15 cellular contexts compared by ENCODE assay signal in genomic region chr18:27240383-27240782, GRCh38. TPM values are rescaled to one million over a fixed set of nuclear protein-coding genes. Genes with fewer than 3 reads are reported as not detected.
DNase-seq lines count a peak whose midpoint lies in the region; ATAC-seq and TF ChIP-seq lines count a peak whose summit lies in the region.
"Had no signal": no experiment of that assay in that cellular context is flagged by ENCODE, and none has a peak within 500 bp of the region (broad histone marks: within the 10 kb centered on the region; RNA-seq: fewer than 3 reads in every experiment).

No MANE protein-coding gene starts in this region.

- H3K4me1 Mint-ChIP-seq in activated CD8-positive, alpha-beta T cell treated with anti-CD3 and anti-CD28 coated beads for 36 hours (ENCODE audit: low read depth) = no peaks in the 10 kb centered on the region
- H3K4me1 Mint-ChIP-seq: B cell had no signal

- H3K36me3 ChIP-seq in suprapubic skin = no peaks in the 10 kb centered on the region
- H3K36me3 ChIP-seq: BLaER1 treated with 17β-estradiol and CSF1 and Interleukin-3, amounts not matched to agents 10 nM and 100 nM had no signal

- ATAC-seq in activated CD8-positive, alpha-beta T cell treated with anti-CD3 and anti-CD28 coated beads for 36 hours = no peak
- ATAC-seq: CD8-positive, alpha-beta T cell; GM23338 had no signal

- H3K4me1 ChIP-seq in suprapubic skin = no peaks in the 10 kb centered on the region
- H3K4me1 ChIP-seq: BLaER1 treated with 17β-estradiol and CSF1 and Interleukin-3, amounts not matched to agents 10 nM and 100 nM had no signal

- peak; percentile 33 for DNase-seq in NCI-H748 (lab: John Stamatoyannopoulos, UW; ENCODE audit: unreplicated experiment)
- DNase-seq in NCI-H748 treated with DMSO at 0.1 percent for 48 hours (lab: John Stamatoyannopoulos, UW) = no peak
- DNase-seq in NCI-H82 (lab: John Stamatoyannopoulos, UW) = peak; percentile 76
- peak; percentile 5 for DNase-seq in kidney tubule cell (ENCODE audit: low spot score)
- DNase-seq in activated CD8-positive, alpha-beta T cell treated with anti-CD3 and anti-CD28 coated beads for 36 hours = no peak
- no peak for DNase-seq in suprapubic skin (ENCODE audit: low spot score in 2 of 2)
- no peak for DNase-seq in DMS 273 (lab: John Stamatoyannopoulos, UW; ENCODE audit: unreplicated experiment)
- DNase-seq: Calu3; CD8-positive, alpha-beta T cell; HCEC 1CT had no signal

- H3K9me3 Mint-ChIP-seq in activated CD8-positive, alpha-beta T cell treated with anti-CD3 and anti-CD28 coated beads for 36 hours = peaks cover 2% of the 10 kb centered on the region

- CTCF ChIA-PET in activated CD8-positive, alpha-beta T cell treated with anti-CD3 and anti-CD28 coated beads for 36 hours (lab: Charles Lee) = no interaction called here

- POLR2A ChIA-PET in activated CD8-positive, alpha-beta T cell treated with anti-CD3 and anti-CD28 coated beads for 36 hours (lab: Charles Lee) = no interaction called here

- no peak for TF ChIP-seq POLR2A in suprapubic skin (IDR thresholded peaks at IDR 0.05)

- no peak for TF ChIP-seq CTCF in activated CD8-positive, alpha-beta T cell treated with anti-CD3 and anti-CD28 coated beads for 36 hours (IDR thresholded peaks at IDR 0.05)
- TF ChIP-seq CTCF in suprapubic skin (IDR thresholded peaks at IDR 0.05) = no peak

- no peaks in the 10 kb centered on the region for H3K27me3 Mint-ChIP-seq in activated CD8-positive, alpha-beta T cell treated with anti-CD3 and anti-CD28 coated beads for 36 hours
- H3K27me3 Mint-ChIP-seq: B cell had no signal

- H3K4me3 ChIP-seq in suprapubic skin = no peak overlapping the region
- H3K4me3 ChIP-seq: BLaER1 treated with 17β-estradiol and CSF1 and Interleukin-3, amounts not matched to agents 10 nM and 100 nM; GM23338 had no signal

- 47% methylated on average over 3 of the region's 3 CpGs for WGBS in suprapubic skin

- H3K9me3 ChIP-seq in suprapubic skin = no peaks in the 10 kb centered on the region
- H3K9me3 ChIP-seq: BLaER1 treated with 17β-estradiol and CSF1 and Interleukin-3, amounts not matched to agents 10 nM and 100 nM had no signal

- intact Hi-C loops in activated CD8-positive, alpha-beta T cell treated with anti-CD3 and anti-CD28 coated beads for 36 hours (cut with micrococcal nuclease) = no loop called here

- H3K4me3 Mint-ChIP-seq in activated CD8-positive, alpha-beta T cell treated with anti-CD3 and anti-CD28 coated beads for 36 hours = no peak overlapping the region
- H3K4me3 Mint-ChIP-seq: B cell; CD8-positive, alpha-beta T cell; GM23338 had no signal

- H3K27ac ChIP-seq in suprapubic skin = no peak overlapping the region
- H3K27ac ChIP-seq: BLaER1 treated with 17β-estradiol and CSF1 and Interleukin-3, amounts not matched to agents 10 nM and 100 nM had no signal

- no peaks in the 10 kb centered on the region for H3K27me3 ChIP-seq in suprapubic skin
- H3K27me3 ChIP-seq: BLaER1 treated with 17β-estradiol and CSF1 and Interleukin-3, amounts not matched to agents 10 nM and 100 nM had no signal

- no peak for TF ChIP-seq EP300 in suprapubic skin (IDR thresholded peaks at IDR 0.05)

- H3K27ac Mint-ChIP-seq in activated CD8-positive, alpha-beta T cell treated with anti-CD3 and anti-CD28 coated beads for 36 hours = no peak overlapping the region
- H3K27ac Mint-ChIP-seq: B cell; CD8-positive, alpha-beta T cell; GM23338 had no signal

- H3K36me3 Mint-ChIP-seq in activated CD8-positive, alpha-beta T cell treated with anti-CD3 and anti-CD28 coated beads for 36 hours (ENCODE audit: low read depth) = no peaks in the 10 kb centered on the region
- H3K36me3 Mint-ChIP-seq: CD8-positive, alpha-beta T cell had no signal

RNA-seq across cellular contexts. Expression of gene CHST9, which starts 55.3 kb away (rescaled TPM):
- not detected for total RNA-seq in activated CD8-positive, alpha-beta T cell treated with anti-CD3 and anti-CD28 coated beads for 36 hours
- total RNA-seq in suprapubic skin = 1 to 10 TPM in 1 of 4 donors, under 1 TPM in 3; 0.08 to 2.0 (median 0.33) TPM
- total RNA-seq: A172; B cell; CD8-positive, alpha-beta T cell; HT-29 had no signal

Comparison
In these comparisons a context has a peak if more than half of its experiments do, and no peak if none do; other contexts are left out.
1. DNase-seq: peak in NCI-H748 (single experiment), NCI-H82 (single experiment) and kidney tubule cell (single experiment); none in NCI-H748 treated with DMSO at 0.1 percent for 48 hours (single experiment), activated CD8-positive, alpha-beta T cell treated with anti-CD3 and anti-CD28 coated beads for 36 hours (single experiment), suprapubic skin (0 of 2) and DMS 273 (single experiment).